Comparison of ENCODE assay signal across 10 cellular contexts in the genomic region with DNA sequence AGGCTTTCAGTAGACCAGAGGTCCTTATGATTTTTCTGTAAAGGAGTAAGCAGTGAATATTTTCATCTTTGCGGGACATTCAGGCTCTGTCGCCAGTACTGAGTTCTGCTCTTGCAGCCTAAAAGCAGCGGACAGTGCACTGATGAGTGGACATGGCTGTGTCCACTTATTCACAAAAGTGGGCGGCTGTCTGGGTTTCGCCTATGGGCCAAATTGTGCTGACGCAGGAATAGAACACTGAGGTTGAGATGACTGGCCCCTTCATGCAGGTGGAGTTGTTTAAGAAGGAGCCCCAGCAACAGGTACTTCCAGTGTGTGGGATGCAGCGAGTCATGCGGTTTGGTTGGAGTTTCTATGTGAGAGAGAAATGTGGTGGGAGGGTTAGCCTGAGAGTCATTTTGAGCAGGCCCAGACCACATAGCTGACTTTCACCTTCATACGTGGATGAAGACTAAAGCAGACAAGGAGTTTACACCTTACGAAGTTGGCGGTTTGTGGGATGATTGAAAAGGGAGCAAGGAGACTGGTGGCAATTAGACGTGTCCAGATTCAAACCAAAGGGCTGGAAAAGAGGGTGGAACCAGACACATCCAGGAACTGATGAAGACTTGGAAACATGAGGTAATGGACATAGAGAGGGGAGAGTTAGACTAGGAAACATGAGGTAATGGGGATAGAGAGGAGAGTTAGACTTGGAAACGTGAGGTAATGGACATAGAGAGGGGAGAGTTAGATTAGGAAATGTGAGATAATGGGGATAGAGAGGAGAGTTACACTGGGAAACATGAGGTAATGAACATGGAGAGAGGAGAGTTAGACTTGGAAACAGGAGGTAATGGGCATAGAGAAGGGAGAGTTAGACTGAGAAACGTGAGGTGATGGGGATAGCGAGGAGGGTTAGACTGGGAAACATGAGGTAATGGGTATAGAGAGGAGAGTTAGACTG. TPM values are rescaled to one million over a fixed set of nuclear protein-coding genes. Genes with fewer than 3 reads are reported as not detected.
DNase-seq lines count a peak whose midpoint lies in the region; ATAC-seq and TF ChIP-seq lines count a peak whose summit lies in the region.
"Had no signal": no experiment of that assay in that cellular context is flagged by ENCODE, and none has a peak within 500 bp of the region (broad histone marks: within the 10 kb centered on the region; RNA-seq: fewer than 3 reads in every experiment).

No MANE protein-coding gene starts in this region.

- peak; percentile 9 to 23 for DNase-seq in activated CD4-positive, alpha-beta T cell treated with anti-CD3 and anti-CD28 coated beads for 4 hours
- DNase-seq in activated CD4-positive, alpha-beta T cell treated with anti-CD3 and anti-CD28 coated beads, Interleukin-2, amount 50 U/mL, for 1 hour = no peak
- DNase-seq in coronary artery (ENCODE audit: low spot score) (peak; percentile 24), NCI-H1092 treated with DMSO at 0.1 percent for 48 hours (lab: John Stamatoyannopoulos, UW) (no peak), Right ventricle myocardium inferior (ENCODE audit: missing footprints) (no peak), NCI-H345 treated with DMSO at 0.1 percent for 48 hours (lab: John Stamatoyannopoulos, UW; ENCODE audit: unreplicated experiment) (no peak)
- peak; percentile 83 for DNase-seq in stimulated activated CD8-positive, alpha-beta memory T cell treated with anti-CD3 and anti-CD28 coated beads, Interleukin-4, amount 100 ng/mL, for 48 hours
- DNase-seq: foreskin melanocyte had no signal

- intact Hi-C loops in Right ventricle myocardium inferior (cut with DNase I) = no loop called here

- no peak overlapping the region for H3K4me3 ChIP-seq in coronary artery
- H3K4me3 ChIP-seq: SK-N-MC had no signal

- no peak for TF ChIP-seq CTCF in coronary artery (IDR thresholded peaks at IDR 0.05)

- ATAC-seq in HG03442 (IDR thresholded peaks at IDR 0.05; ENCODE audit: unreplicated experiment) = peak; percentile 80
- ATAC-seq in Right ventricle myocardium inferior = no peak

- no peak overlapping the region for H3K27ac ChIP-seq in coronary artery
- H3K27ac ChIP-seq: SK-N-MC had no signal

RNA-seq across cellular contexts. Expression of a gene that starts 38.2 kb away (rescaled TPM):
- 28.9 TPM for total RNA-seq in Right ventricle myocardium inferior

RNA-seq across cellular contexts. Expression of a gene that starts 45.5 kb away (rescaled TPM):
- total RNA-seq in Right ventricle myocardium inferior = 14.6 TPM

Comparison
In these comparisons a context has a peak if more than half of its experiments do, and no peak if none do; other contexts are left out.
1. DNase-seq: peak in activated CD4-positive, alpha-beta T cell treated with anti-CD3 and anti-CD28 coated beads for 4 hours (2 of 2), coronary artery (single experiment) and stimulated activated CD8-positive, alpha-beta memory T cell treated with anti-CD3 and anti-CD28 coated beads, Interleukin-4, amount 100 ng/mL, for 48 hours (single experiment); none in activated CD4-positive, alpha-beta T cell treated with anti-CD3 and anti-CD28 coated beads, Interleukin-2, amount 50 U/mL, for 1 hour (single experiment), NCI-H1092 treated with DMSO at 0.1 percent for 48 hours (single experiment), Right ventricle myocardium inferior (single experiment) and NCI-H345 treated with DMSO at 0.1 percent for 48 hours (single experiment).